Comparison of ENCODE assay signal across 2 cellular contexts in the genomic region with DNA sequence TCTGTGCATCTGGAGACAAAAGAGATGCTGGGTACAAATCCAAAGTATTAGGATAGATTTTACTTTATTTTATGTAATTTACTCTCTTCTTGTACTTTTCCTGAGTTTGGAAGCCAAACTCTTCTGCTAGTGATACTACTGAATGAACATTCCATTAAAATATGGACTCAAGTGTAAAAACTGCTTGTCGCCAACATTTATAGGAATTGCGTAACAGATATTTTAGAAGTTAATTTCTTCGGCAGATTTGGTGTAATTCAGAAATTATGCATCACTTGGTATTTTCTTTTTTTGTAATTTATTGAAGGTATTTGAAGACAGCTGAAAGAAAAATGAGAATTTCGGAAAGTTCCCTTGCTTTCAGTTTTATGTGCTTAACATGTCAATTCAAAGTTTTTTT.
TF ChIP-seq lines count a peak whose summit lies in the region.

No MANE protein-coding gene starts in this region.

TF ChIP-seq in IMR-90, 13 proteins besides CTCF, POLR2A, EP300 and RAD21:
- TF ChIP-seq CEBPB (IDR thresholded peaks at IDR 0.05; ENCODE audit: low read depth, low read length): peak; percentile 85
- TF ChIP-seq, protein P1, sequence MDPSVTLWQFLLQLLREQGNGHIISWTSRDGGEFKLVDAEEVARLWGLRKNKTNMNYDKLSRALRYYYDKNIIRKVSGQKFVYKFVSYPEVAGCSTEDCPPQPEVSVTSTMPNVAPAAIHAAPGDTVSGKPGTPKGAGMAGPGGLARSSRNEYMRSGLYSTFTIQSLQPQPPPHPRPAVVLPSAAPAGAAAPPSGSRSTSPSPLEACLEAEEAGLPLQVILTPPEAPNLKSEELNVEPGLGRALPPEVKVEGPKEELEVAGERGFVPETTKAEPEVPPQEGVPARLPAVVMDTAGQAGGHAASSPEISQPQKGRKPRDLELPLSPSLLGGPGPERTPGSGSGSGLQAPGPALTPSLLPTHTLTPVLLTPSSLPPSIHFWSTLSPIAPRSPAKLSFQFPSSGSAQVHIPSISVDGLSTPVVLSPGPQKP (IDR thresholded peaks at IDR 0.05; ENCODE audit: borderline replicate concordance, low read depth, low read length): no peak

TF ChIP-seq in H1, 55 proteins besides CTCF, POLR2A, EP300 and RAD21:
- TF ChIP-seq SP4 (IDR thresholded peaks at IDR 0.05; ENCODE audit: low read length) (no peak), CEBPB (IDR thresholded peaks at IDR 0.05; ENCODE audit: low read depth, low read length) (peak; percentile 69; the same call in 1 of the 2 replicates), KDM1A (IDR thresholded peaks at IDR 0.05; ENCODE audit: borderline replicate concordance, low read length) (no peak)
TF ChIP-seq in H1: peak in this region for 1.
